In genomic region chrX:154321624-154322023, GRCh38 we compare ENCODE assay signal across 9 cellular contexts. TPM values are rescaled to one million over a fixed set of nuclear protein-coding genes. Genes with fewer than 3 reads are reported as not detected.
DNase-seq lines count a peak whose midpoint lies in the region; ATAC-seq and TF ChIP-seq lines count a peak whose summit lies in the region.
"Had no signal": no experiment of that assay in that cellular context is flagged by ENCODE, and none has a peak within 500 bp of the region (broad histone marks: within the 10 kb centered on the region; RNA-seq: fewer than 3 reads in every experiment).

No MANE protein-coding gene starts in this region.

- no peak overlapping the region for H3K27ac ChIP-seq in OCI-LY3 (ENCODE audit: low read length)
- H3K27ac ChIP-seq: brain microvascular endothelial cell had no signal

- peak overlapping the region; percentile 72 for H3K4me2 ChIP-seq in OCI-LY3 (ENCODE audit: low read length)

- H3K4me3 ChIP-seq in OCI-LY3 (ENCODE audit: low read length), result peak overlapping the region; percentile 50

- H3K9me3 ChIP-seq in OCI-LY3 (ENCODE audit: insufficient read depth, low read length), result no peaks in the 10 kb centered on the region

- no peak overlapping the region for H2AFZ ChIP-seq in OCI-LY3 (ENCODE audit: low read depth, low read length)

- no peaks in the 10 kb centered on the region for H3K36me3 ChIP-seq in OCI-LY3 (replicated peaks; ENCODE audit: low read depth, low read length)
- H3K36me3 ChIP-seq: brain microvascular endothelial cell had no signal

- H3K79me2 ChIP-seq in OCI-LY3 (ENCODE audit: low read length), result no peaks in the 10 kb centered on the region

- no peak overlapping the region for H3K9ac ChIP-seq in OCI-LY3 (ENCODE audit: low read length)

- ATAC-seq in esophagus mucosa (peak; percentile 22), left colon (no peak), HG03520 (IDR thresholded peaks at IDR 0.05; ENCODE audit: unreplicated experiment) (no peak), GM18868 (IDR thresholded peaks at IDR 0.05; ENCODE audit: unreplicated experiment) (no peak)

- intact Hi-C loops in left colon (cut with DNase I, micrococcal nuclease), result no loop called here

- TF ChIP-seq CTCF in GM10266 (IDR thresholded peaks at IDR 0.05; ENCODE audit: control insufficient read depth, insufficient read depth, low read depth, missing control alignments) (peak; percentile 20), OCI-LY3 (IDR thresholded peaks at IDR 0.05; ENCODE audit: low read depth, low read length) (peak; percentile 50)

- DNase-seq in AG08395 (ENCODE audit: low spot score) (peak; percentile 34), GM10266 (ENCODE audit: extremely low spot score) (no peak), left colon (no peak), activated gamma-delta T cell (lab: John Stamatoyannopoulos, UW) (no peak)
- DNase-seq: brain microvascular endothelial cell had no signal

- H4K20me1 ChIP-seq in OCI-LY3 (ENCODE audit: insufficient read depth, low read length), result no peaks in the 10 kb centered on the region

- peaks cover 44% of the 10 kb centered on the region for H3K27me3 ChIP-seq in OCI-LY3 (ENCODE audit: low read depth, low read length)

- H3K4me1 ChIP-seq in OCI-LY3 (ENCODE audit: low read length), result peaks cover 14% of the 10 kb centered on the region

RNA-seq across cellular contexts. Expression of gene TKTL1, which starts 26.0 kb away (rescaled TPM):
- total RNA-seq in esophagus mucosa, result not detected
- total RNA-seq in left colon, result not detected

RNA-seq across cellular contexts. Expression of gene TEX28, which starts 26.7 kb away (rescaled TPM):
- total RNA-seq in esophagus mucosa (not detected), left colon (not detected)

RNA-seq across cellular contexts. Expression of gene FLNA, which starts 52.8 kb away (rescaled TPM):
- total RNA-seq in esophagus mucosa, result 417 TPM
- 100 to 1,000 TPM in 1 of 2 donors, 10 to 100 TPM in 1; 84.2 to 741 TPM for total RNA-seq in left colon

RNA-seq across cellular contexts. Expression of gene EMD, which starts 57.5 kb away (rescaled TPM):
- 49.3 TPM for total RNA-seq in esophagus mucosa
- total RNA-seq in left colon, result 10 to 100 TPM; 31.9 to 33.1 TPM
